25 cellular contexts compared by ENCODE assay signal in genomic region chr1:59034925-59035324, GRCh38.
"Had no signal": no experiment of that assay in that cellular context is flagged by ENCODE, and none has a peak within 500 bp of the region (broad histone marks: within the 10 kb centered on the region; RNA-seq: fewer than 3 reads in every experiment).

No MANE protein-coding gene starts in this region.

- H3K27me3 Mint-ChIP-seq: activated CD8-positive, alpha-beta memory T cell treated with anti-CD3 and anti-CD28 coated beads, Interleukin-2, amount 10 ng/mL, durations not matched to agents 7 days and 5 days; activated naive CD4-positive, alpha-beta T cell treated with anti-CD3 and anti-CD28 coated beads, Interleukin-2, amount 50 U/mL, for 24 hours; activated naive CD8-positive, alpha-beta T cell treated with anti-CD3 and anti-CD28 coated beads, Interleukin-2, amount 50 U/mL, for 24 hours; effector memory CD8-positive, alpha-beta T cell; memory B cell had no signal

- H3K4me1 ChIP-seq: gastroesophageal sphincter, spleen, upper lobe of left lung, vagina had no signal

- H3K9me3 Mint-ChIP-seq: activated naive CD4-positive, alpha-beta T cell treated with anti-CD3 and anti-CD28 coated beads, Interleukin-2, amount 50 U/mL, for 24 hours; activated naive CD8-positive, alpha-beta T cell treated with anti-CD3 and anti-CD28 coated beads, Interleukin-2, amount 50 U/mL, for 24 hours; activated T-helper 2 cell treated with anti-CD3 and anti-CD28 coated beads, Interferon-gamma antibody, Interleukin-2, Interleukin-4, amounts not matched to agents 10 μg/mL and 5 μg/mL and 100 μg/mL, durations not matched to agents 14 hours and 24 hours and 36 hours; effector memory CD8-positive, alpha-beta T cell; memory B cell; natural killer cell had no signal

- H3K27ac Mint-ChIP-seq: activated CD8-positive, alpha-beta memory T cell treated with anti-CD3 and anti-CD28 coated beads, Interleukin-2, amount 10 ng/mL, durations not matched to agents 7 days and 5 days; activated CD8-positive, alpha-beta T cell treated with anti-CD3 and anti-CD28 coated beads, Interleukin-2, amount 10 ng/mL, durations not matched to agents 7 days and 5 days; activated naive CD4-positive, alpha-beta T cell treated with anti-CD3 and anti-CD28 coated beads, Interleukin-2, amount 50 U/mL, for 24 hours; activated naive CD8-positive, alpha-beta T cell treated with anti-CD3 and anti-CD28 coated beads, Interleukin-2, amount 50 U/mL, for 24 hours; activated T-helper 2 cell treated with anti-CD3 and anti-CD28 coated beads, Interferon-gamma antibody, Interleukin-2, Interleukin-4, amounts not matched to agents 10 μg/mL and 5 μg/mL and 100 μg/mL, durations not matched to agents 14 hours and 24 hours and 36 hours; effector memory CD8-positive, alpha-beta T cell; memory B cell; natural killer cell; progenitor cell of endocrine pancreas; WTC11 had no signal

- H3K27ac ChIP-seq: gastroesophageal sphincter, hepatocyte, spleen, thoracic aorta, upper lobe of left lung, vagina had no signal

- H3K27me3 ChIP-seq: gastroesophageal sphincter, hepatocyte, spleen, upper lobe of left lung, vagina had no signal

- H3K9me3 ChIP-seq: gastroesophageal sphincter, spleen, thoracic aorta, upper lobe of left lung, vagina had no signal

- H3K79me2 ChIP-seq: hepatocyte had no signal

- H3K36me3 Mint-ChIP-seq: activated naive CD4-positive, alpha-beta T cell treated with anti-CD3 and anti-CD28 coated beads, Interleukin-2, amount 50 U/mL, for 24 hours; natural killer cell had no signal

- H3K36me3 ChIP-seq: gastroesophageal sphincter, spleen, thoracic aorta, upper lobe of left lung, vagina had no signal

- H3K4me3 Mint-ChIP-seq: activated CD8-positive, alpha-beta memory T cell treated with anti-CD3 and anti-CD28 coated beads, Interleukin-2, amount 10 ng/mL, durations not matched to agents 7 days and 5 days; activated CD8-positive, alpha-beta T cell treated with anti-CD3 and anti-CD28 coated beads, Interleukin-2, amount 10 ng/mL, durations not matched to agents 7 days and 5 days; activated naive CD4-positive, alpha-beta T cell treated with anti-CD3 and anti-CD28 coated beads, Interleukin-2, amount 50 U/mL, for 24 hours; activated naive CD8-positive, alpha-beta T cell treated with anti-CD3 and anti-CD28 coated beads, Interleukin-2, amount 50 U/mL, for 24 hours; effector memory CD8-positive, alpha-beta T cell; memory B cell; natural killer cell; WTC11 had no signal

- ATAC-seq: activated CD8-positive, alpha-beta memory T cell treated with anti-CD3 and anti-CD28 coated beads, Interleukin-2, amount 10 ng/mL, durations not matched to agents 7 days and 5 days; activated CD8-positive, alpha-beta T cell treated with anti-CD3 and anti-CD28 coated beads, Interleukin-2, amount 10 ng/mL, durations not matched to agents 7 days and 5 days; activated naive CD8-positive, alpha-beta T cell treated with anti-CD3 and anti-CD28 coated beads, Interleukin-2, amount 50 U/mL, for 24 hours; effector memory CD8-positive, alpha-beta T cell; gastroesophageal sphincter; left colon; natural killer cell; stimulated activated naive CD8-positive, alpha-beta T cell treated with anti-CD3 and anti-CD28 coated beads, Interleukin-15, Interleukin-2, amounts not matched to agents 100 U/mL and 50 U/mL, for 24 hours; WTC11 had no signal

- DNase-seq: activated CD8-positive, alpha-beta memory T cell treated with anti-CD3 and anti-CD28 coated beads, Interleukin-2, amount 10 ng/mL, durations not matched to agents 7 days and 5 days; activated CD8-positive, alpha-beta T cell treated with anti-CD3 and anti-CD28 coated beads, Interleukin-2, amount 10 ng/mL, durations not matched to agents 7 days and 5 days; activated naive CD8-positive, alpha-beta T cell treated with anti-CD3 and anti-CD28 coated beads, Interleukin-2, amount 50 U/mL, for 24 hours; activated T-cell treated with anti-CD3 and anti-CD28 coated beads, Interleukin-2, amount 50 U/mL, for 48 hours; amygdala; caudate nucleus; cortex of kidney; effector memory CD8-positive, alpha-beta T cell; erythroblast; islet precursor cell; left colon; natural killer cell; spleen; stimulated activated naive CD8-positive, alpha-beta T cell treated with anti-CD3 and anti-CD28 coated beads, Interleukin-15, Interleukin-2, amounts not matched to agents 100 U/mL and 50 U/mL, for 24 hours; T-helper 2 cell; upper lobe of left lung had no signal

- H3K4me3 ChIP-seq: gastroesophageal sphincter, hepatocyte, spleen, thoracic aorta, upper lobe of left lung, vagina had no signal

- H3K4me1 Mint-ChIP-seq: activated CD8-positive, alpha-beta memory T cell treated with anti-CD3 and anti-CD28 coated beads, Interleukin-2, amount 10 ng/mL, durations not matched to agents 7 days and 5 days; activated naive CD4-positive, alpha-beta T cell treated with anti-CD3 and anti-CD28 coated beads, Interleukin-2, amount 50 U/mL, for 24 hours; activated naive CD8-positive, alpha-beta T cell treated with anti-CD3 and anti-CD28 coated beads, Interleukin-2, amount 50 U/mL, for 24 hours; WTC11 had no signal

- H2AFZ ChIP-seq: hepatocyte had no signal

- H3K4me2 ChIP-seq: hepatocyte had no signal
